1 cellular context compared by ENCODE assay signal in the genomic region with DNA sequence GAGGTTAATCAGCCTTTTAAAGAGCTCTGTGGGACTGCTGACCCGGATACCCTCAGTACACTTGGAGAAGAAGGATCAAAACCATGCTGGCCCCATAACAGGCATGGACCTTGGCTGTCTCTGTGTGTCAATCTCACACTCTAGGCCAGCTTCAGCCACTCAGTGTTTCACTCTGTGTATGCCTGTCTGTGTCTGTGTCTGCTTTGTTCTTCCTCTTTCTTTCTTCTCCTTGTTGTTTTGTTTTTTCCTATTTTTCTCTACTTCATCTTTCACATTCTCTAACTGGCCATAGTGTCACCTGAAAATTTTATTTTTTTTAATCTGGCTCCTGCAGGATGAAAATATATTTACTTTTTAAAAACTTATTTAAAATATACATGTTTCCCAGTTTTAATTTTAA.
TF ChIP-seq lines count a peak whose summit lies in the region.

No MANE protein-coding gene starts in this region.

TF ChIP-seq in H1, 55 proteins besides CTCF, POLR2A, EP300 and RAD21:
- no peak for TF ChIP-seq KDM5A (IDR thresholded peaks at IDR 0.05; ENCODE audit: low read length)
TF ChIP-seq in H1: peak in this region for 0.
